1 cellular context compared by ENCODE assay signal in the genomic region with DNA sequence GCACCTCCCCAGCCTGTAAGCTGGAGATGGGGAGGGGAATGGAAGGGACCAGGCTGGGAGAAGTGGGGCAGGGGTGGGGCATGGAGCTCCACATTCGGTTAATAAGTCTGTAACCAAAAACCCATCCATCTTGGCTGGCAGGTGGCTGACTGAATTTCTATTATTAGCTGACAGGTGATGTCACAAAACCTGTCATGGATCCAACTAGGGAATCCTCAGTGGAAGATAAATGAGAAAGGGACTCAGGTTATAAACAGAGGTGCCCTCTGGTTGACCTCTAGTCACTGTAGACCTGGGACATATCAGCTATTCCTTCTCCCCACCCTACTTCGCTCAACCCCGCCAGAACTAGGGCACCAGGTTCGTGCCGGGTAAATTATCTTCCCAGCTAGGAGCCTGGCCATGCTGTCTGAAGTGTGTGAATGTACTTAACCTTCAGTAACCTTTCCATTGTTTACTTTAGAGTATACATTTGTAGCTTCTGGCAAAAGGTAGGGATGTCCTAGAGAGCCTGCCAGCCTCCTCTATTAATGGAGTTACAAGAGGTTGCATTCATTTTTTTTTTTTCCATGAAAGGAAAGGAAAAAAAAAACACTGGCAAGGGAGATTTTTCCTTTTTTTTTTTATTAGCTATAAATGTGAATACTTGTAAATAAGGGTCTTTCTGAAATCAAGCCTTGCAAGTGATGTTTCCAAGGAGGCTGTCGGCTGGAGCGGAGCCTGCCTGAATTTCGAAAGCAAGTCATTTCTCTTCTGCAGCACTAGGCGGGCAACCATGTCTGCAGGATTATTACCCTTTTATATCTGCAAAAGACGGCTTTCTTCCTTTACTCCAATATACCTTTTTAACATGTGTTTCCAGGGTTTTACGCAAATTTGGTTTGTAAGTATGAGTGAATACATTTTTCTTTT.
TF ChIP-seq lines count a peak whose summit lies in the region.

No MANE protein-coding gene starts in this region.

TF ChIP-seq in K562, 482 proteins besides CTCF, POLR2A, EP300 and RAD21 (continued from another document):
- TF ChIP-seq, protein P1, sequence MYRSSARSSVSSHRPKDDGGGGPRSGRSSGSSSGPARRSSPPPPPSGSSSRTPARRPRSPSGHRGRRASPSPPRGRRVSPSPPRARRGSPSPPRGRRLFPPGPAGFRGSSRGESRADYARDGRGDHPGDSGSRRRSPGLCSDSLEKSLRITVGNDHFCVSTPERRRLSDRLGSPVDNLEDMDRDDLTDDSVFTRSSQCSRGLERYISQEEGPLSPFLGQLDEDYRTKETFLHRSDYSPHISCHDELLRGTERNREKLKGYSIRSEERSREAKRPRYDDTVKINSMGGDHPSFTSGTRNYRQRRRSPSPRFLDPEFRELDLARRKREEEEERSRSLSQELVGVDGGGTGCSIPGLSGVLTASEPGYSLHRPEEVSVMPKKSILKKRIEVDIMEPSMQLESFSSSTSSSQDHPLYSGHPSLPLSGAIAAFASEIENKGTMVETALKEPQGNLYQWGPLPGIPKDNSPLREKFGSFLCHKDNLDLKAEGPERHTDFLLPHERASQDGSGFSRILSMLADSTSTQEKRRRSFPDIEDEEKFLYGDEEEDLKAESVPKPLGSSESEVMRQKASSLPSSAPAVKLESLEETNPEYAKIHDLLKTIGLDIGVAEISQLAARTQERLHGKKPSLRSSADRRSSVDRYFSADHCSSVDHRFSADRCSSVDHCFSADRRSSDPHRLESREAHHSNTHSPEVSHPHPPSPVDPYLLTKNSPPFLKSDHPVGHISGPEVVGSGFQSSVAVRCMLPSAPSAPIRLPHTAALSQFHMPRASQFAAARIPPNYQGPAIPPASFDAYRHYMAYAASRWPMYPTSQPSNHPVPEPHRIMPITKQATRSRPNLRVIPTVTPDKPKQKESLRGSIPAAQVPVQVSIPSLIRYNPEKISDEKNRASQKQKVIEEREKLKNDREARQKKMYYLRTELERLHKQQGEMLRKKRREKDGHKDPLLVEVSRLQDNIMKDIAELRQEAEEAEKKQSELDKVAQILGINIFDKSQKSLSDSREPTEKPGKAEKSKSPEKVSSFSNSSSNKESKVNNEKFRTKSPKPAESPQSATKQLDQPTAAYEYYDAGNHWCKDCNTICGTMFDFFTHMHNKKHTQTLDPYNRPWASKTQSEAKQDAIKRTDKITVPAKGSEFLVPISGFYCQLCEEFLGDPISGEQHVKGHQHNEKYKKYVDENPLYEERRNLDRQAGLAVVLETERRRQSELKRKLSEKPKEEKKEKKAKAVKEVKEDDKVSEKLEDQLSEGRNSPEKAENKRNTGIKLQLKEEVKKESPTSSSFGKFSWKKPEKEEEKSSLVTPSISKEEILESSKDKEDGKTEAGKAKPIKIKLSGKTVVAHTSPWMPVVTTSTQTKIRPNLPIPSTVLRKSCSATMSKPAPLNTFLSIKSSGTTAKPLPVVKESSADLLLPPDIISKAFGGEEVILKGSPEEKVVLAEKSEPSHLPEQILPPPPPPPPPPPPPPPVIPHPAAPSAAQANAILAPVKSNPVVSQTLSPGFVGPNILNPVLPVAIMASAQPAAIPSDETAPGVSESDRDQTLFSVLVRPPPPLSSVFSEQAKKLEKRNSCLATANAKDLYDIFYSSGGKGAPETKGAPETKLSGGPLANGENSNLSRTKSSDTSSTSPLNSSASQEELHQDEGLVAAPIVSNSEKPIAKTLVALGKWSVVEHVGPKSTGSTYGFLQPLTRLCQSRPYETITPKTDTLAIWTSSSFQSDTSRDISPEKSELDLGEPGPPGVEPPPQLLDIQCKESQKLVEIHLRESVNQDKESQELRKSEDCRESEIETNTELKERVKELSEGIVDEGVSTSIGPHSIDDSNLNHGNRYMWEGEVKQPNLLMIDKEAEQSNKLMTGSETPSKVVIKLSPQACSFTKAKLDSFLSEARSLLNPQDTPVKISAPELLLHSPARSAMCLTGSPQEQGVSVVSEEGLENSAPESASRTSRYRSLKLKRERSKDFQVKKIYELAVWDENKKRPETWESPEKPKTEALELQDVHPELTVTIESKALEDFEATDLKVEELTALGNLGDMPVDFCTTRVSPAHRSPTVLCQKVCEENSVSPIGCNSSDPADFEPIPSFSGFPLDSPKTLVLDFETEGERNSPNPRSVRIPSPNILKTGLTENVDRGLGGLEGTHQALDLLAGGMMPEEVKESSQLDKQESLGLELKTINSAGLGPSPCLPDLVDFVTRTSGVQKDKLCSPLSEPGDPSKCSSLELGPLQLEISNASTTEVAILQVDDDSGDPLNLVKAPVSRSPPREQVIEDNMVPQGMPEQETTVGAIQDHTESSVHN (IDR thresholded peaks at IDR 0.05; ENCODE audit: borderline replicate concordance in 1 of 2, low read depth in 1 of 2): no peak
- TF ChIP-seq MTF1 (CRISPR knock-in tag; IDR thresholded peaks at IDR 0.05; ENCODE audit: borderline replicate concordance) (no peak), TRIM28 (IDR thresholded peaks at IDR 0.05) (no peak), NELFE (IDR thresholded peaks at IDR 0.05; ENCODE audit: insufficient read depth, insufficient read length) (no peak), MEIS2 (IDR thresholded peaks at IDR 0.05; ENCODE audit: partially characterized antibody) (peak; percentile 69), LCOR (CRISPR knock-in tag; IDR thresholded peaks at IDR 0.05) (no peak), FUS (optimal IDR thresholded peaks at IDR 0.05; ENCODE audit: low read depth, low read length) (no peak), MEF2A (IDR thresholded peaks at IDR 0.05; ENCODE audit: control insufficient read depth, low read depth, low read length) (0 out of 2 replicates have a peak, but pooled peaks have one; percentile 6), ZNF184 (CRISPR knock-in tag; IDR thresholded peaks at IDR 0.05) (no peak), ZNF134 (CRISPR knock-in tag; conservative IDR thresholded peaks at IDR 0.05) (no peak), STAT5B (CRISPR knock-in tag; IDR thresholded peaks at IDR 0.05) (no peak), TAF9B (IDR thresholded peaks at IDR 0.05; ENCODE audit: partially characterized antibody) (no peak), ELF1 (tag; IDR thresholded peaks at IDR 0.05) (no peak), POLR3A (IDR thresholded peaks at IDR 0.05; ENCODE audit: borderline replicate concordance, extremely low read depth, insufficient read depth, insufficient read length) (no peak)
- TF ChIP-seq, protein P2, sequence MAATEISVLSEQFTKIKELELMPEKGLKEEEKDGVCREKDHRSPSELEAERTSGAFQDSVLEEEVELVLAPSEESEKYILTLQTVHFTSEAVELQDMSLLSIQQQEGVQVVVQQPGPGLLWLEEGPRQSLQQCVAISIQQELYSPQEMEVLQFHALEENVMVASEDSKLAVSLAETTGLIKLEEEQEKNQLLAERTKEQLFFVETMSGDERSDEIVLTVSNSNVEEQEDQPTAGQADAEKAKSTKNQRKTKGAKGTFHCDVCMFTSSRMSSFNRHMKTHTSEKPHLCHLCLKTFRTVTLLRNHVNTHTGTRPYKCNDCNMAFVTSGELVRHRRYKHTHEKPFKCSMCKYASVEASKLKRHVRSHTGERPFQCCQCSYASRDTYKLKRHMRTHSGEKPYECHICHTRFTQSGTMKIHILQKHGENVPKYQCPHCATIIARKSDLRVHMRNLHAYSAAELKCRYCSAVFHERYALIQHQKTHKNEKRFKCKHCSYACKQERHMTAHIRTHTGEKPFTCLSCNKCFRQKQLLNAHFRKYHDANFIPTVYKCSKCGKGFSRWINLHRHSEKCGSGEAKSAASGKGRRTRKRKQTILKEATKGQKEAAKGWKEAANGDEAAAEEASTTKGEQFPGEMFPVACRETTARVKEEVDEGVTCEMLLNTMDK (IDR thresholded peaks at IDR 0.05; ENCODE audit: borderline replicate concordance, insufficient read depth, low read depth, low read length, poor library complexity, severe bottlenecking): no peak
- TF ChIP-seq, protein P3, sequence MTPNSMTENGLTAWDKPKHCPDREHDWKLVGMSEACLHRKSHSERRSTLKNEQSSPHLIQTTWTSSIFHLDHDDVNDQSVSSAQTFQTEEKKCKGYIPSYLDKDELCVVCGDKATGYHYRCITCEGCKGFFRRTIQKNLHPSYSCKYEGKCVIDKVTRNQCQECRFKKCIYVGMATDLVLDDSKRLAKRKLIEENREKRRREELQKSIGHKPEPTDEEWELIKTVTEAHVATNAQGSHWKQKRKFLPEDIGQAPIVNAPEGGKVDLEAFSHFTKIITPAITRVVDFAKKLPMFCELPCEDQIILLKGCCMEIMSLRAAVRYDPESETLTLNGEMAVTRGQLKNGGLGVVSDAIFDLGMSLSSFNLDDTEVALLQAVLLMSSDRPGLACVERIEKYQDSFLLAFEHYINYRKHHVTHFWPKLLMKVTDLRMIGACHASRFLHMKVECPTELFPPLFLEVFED (CRISPR knock-in tag; conservative IDR thresholded peaks at IDR 0.05): no peak
